Comparison of ENCODE assay signal across 26 cellular contexts in the genomic region with DNA sequence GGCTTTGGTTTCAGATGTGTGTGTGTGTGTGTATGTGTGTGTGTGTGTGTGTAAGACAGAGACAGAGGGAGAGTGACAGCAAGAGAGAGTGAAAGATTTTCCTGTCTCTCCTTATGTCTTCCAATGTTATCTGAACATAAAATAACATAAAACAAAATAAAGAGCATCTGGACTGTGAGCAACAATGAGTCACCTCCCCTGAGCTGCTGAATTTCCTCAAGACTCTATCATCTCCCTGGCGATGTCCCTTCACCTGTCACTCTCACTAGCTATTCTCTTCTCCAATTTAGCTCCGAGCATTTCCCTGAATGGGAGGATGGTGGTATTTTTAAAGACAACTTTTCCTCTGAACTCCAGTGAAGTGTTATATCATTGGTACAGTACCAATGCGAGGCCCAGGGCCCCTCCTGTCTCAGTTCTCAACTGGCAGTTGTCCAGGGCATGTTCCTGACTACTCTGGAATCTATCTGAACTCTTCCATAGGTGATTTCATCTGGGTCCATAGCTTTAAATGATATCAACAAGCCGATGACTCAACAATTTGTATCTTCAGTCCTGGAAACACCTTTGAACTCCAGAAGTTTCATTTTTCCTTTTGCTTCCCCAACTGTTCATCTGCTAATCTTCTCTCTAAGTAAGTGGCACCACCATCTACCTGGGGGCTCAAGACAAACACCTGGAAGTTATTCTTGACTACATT.
DNase-seq lines count a peak whose midpoint lies in the region; ATAC-seq, FAIRE-seq and TF ChIP-seq lines count a peak whose summit lies in the region.
"Had no signal": no experiment of that assay in that cellular context is flagged by ENCODE, and none has a peak within 500 bp of the region (broad histone marks: within the 10 kb centered on the region; RNA-seq: fewer than 3 reads in every experiment).

No MANE protein-coding gene starts in this region.

- H3K9me3 ChIP-seq in astrocyte (ENCODE audit: insufficient read depth, low read depth, low read length), result no peaks in the 10 kb centered on the region
- H3K9me3 ChIP-seq: neutrophil, prostate gland had no signal

- no peaks in the 10 kb centered on the region for H3K79me2 ChIP-seq in astrocyte (ENCODE audit: insufficient read depth, low read length)

- H3K27me3 ChIP-seq in astrocyte (ENCODE audit: insufficient read depth, low read length), result no peaks in the 10 kb centered on the region
- H3K27me3 ChIP-seq: dorsolateral prefrontal cortex, neutrophil had no signal

- no peaks in the 10 kb centered on the region for H3K36me3 ChIP-seq in astrocyte (ENCODE audit: insufficient read depth, low read length)
- H3K36me3 ChIP-seq: neutrophil, prostate gland had no signal

- H3K27ac Mint-ChIP-seq in astrocyte (ENCODE audit: unreplicated experiment), result no peak overlapping the region
- H3K27ac Mint-ChIP-seq: activated CD4-positive, alpha-beta T cell treated with anti-CD3 and anti-CD28 coated beads, Interleukin-2, amount 10 ng/mL, durations not matched to agents 24 days and 14 days; HFFc6 had no signal

- H3K4me2 ChIP-seq in astrocyte (ENCODE audit: low read length), result peak overlapping the region; percentile 22
- H3K4me2 ChIP-seq: KMS-11 had no signal

- no peaks in the 10 kb centered on the region for H3K36me3 Mint-ChIP-seq in astrocyte (ENCODE audit: low read depth, unreplicated experiment)

- no peaks in the 10 kb centered on the region for H3K9me3 Mint-ChIP-seq in astrocyte (ENCODE audit: unreplicated experiment)
- H3K9me3 Mint-ChIP-seq: activated CD4-positive, alpha-beta T cell treated with anti-CD3 and anti-CD28 coated beads, Interleukin-2, amount 10 ng/mL, durations not matched to agents 24 days and 14 days; activated T-cell treated with anti-CD3 and anti-CD28 coated beads, Interleukin-2, amount 50 U/mL, for 4 hours had no signal

- peaks cover 8% of the 10 kb centered on the region for H3K27me3 Mint-ChIP-seq in astrocyte (ENCODE audit: low read depth, unreplicated experiment)
- H3K27me3 Mint-ChIP-seq: activated CD4-positive, alpha-beta T cell treated with anti-CD3 and anti-CD28 coated beads, Interleukin-2, amount 10 ng/mL, durations not matched to agents 24 days and 14 days had no signal

- peak; percentile 5 for DNase-seq in HT-29 (ENCODE audit: low spot score)
- DNase-seq in astrocyte (ENCODE audit: low read depth), result peak; percentile 49
- DNase-seq in fibroblast of mammary gland (ENCODE audit: low read depth), result peak; percentile 59
- peak; percentile 41 for DNase-seq in myocyte (ENCODE audit: low read depth)
- DNase-seq in foreskin melanocyte, result no peak
- DNase-seq in NCI-H510A (lab: John Stamatoyannopoulos, UW), result no peak
- DNase-seq in NCI-H1105 (lab: John Stamatoyannopoulos, UW), result no peak
- DNase-seq: activated CD4-positive, alpha-beta T cell treated with anti-CD3 and anti-CD28 coated beads, Interleukin-2, amount 10 ng/mL, durations not matched to agents 24 days and 14 days; activated naive CD4-positive, alpha-beta T cell treated with Interleukin-2 at 50 U/mL for 16 hours; activated T-cell treated with anti-CD3 and anti-CD28 coated beads, Interleukin-2, amount 50 U/mL, for 4 hours; caudate nucleus; dorsolateral prefrontal cortex; HFFc6; NCI-H1048; NCI-H187; NCI-H2227 treated with DMSO at 0.1 percent for 48 hours had no signal

- H2AFZ ChIP-seq in astrocyte (ENCODE audit: low read depth, low read length), result no peak overlapping the region

- peak overlapping the region; percentile 24 for H3K9ac ChIP-seq in astrocyte (ENCODE audit: low read length)
- H3K9ac ChIP-seq: KMS-11 had no signal

- H3K4me3 Mint-ChIP-seq in astrocyte (ENCODE audit: unreplicated experiment), result no peak overlapping the region
- H3K4me3 Mint-ChIP-seq: activated CD4-positive, alpha-beta T cell treated with anti-CD3 and anti-CD28 coated beads, Interleukin-2, amount 10 ng/mL, durations not matched to agents 24 days and 14 days; activated T-cell treated with anti-CD3 and anti-CD28 coated beads, Interleukin-2, amount 50 U/mL, for 4 hours; HFFc6 had no signal

- FAIRE-seq in astrocyte (lab: Jason Lieb, UNC), result no peak
- FAIRE-seq: GM19239, HTR-8/SVneo, keratinocyte had no signal

- ATAC-seq in GM19467 (IDR thresholded peaks at IDR 0.05; ENCODE audit: unreplicated experiment), result no peak
- ATAC-seq: activated T-cell treated with anti-CD3 and anti-CD28 coated beads, Interleukin-2, amount 50 U/mL, for 4 hours; SK-N-SH treated with all-trans-retinoic acid at 6 μM for 48 hours had no signal

- peaks cover 3% of the 10 kb centered on the region for H3K4me1 ChIP-seq in astrocyte (ENCODE audit: insufficient read depth, low read length)
- H3K4me1 ChIP-seq: prostate gland had no signal

- TF ChIP-seq CTCF in astrocyte (IDR thresholded peaks at IDR 0.05; ENCODE audit: insufficient read depth, low read depth, low read length) (no peak), fibroblast of mammary gland (conservative IDR thresholded peaks at IDR 0.05; ENCODE audit: control insufficient read depth, insufficient read depth, low read depth, low read length) (no peak)

- no peaks in the 10 kb centered on the region for H4K20me1 ChIP-seq in astrocyte (ENCODE audit: insufficient read depth, low read length)

- peaks cover 15% of the 10 kb centered on the region for H3K4me1 Mint-ChIP-seq in astrocyte (ENCODE audit: low read depth, unreplicated experiment)

- H3K4me3 ChIP-seq in astrocyte (ENCODE audit: insufficient read depth, low read depth, low read length) (no peak overlapping the region), fibroblast of mammary gland (ENCODE audit: control insufficient read depth, low read depth, low read length) (no peak overlapping the region)
- H3K4me3 ChIP-seq: dorsolateral prefrontal cortex, prostate gland had no signal

- no peak overlapping the region for H3K27ac ChIP-seq in astrocyte (ENCODE audit: low read depth, low read length)
- H3K27ac ChIP-seq: C4-2B, dorsolateral prefrontal cortex, KMS-11, neutrophil, prostate gland, VCaP had no signal

Comparison
In these comparisons a context has a peak if more than half of its experiments do, and no peak if none do; other contexts are left out.
1. DNase-seq: peak in HT-29 (single experiment), astrocyte (single experiment), fibroblast of mammary gland (single experiment) and myocyte (single experiment); none in foreskin melanocyte (single experiment), NCI-H510A (single experiment) and NCI-H1105 (single experiment).